Comparison of ENCODE assay signal across 7 cellular contexts in genomic region chr17:40069751-40070643, GRCh38. TPM values are rescaled to one million over a fixed set of nuclear protein-coding genes. Genes with fewer than 3 reads are reported as not detected.
DNase-seq lines count a peak whose midpoint lies in the region; ATAC-seq and TF ChIP-seq lines count a peak whose summit lies in the region.

No MANE protein-coding gene starts in this region.

- H4K20me1 ChIP-seq in osteoblast (ENCODE audit: insufficient read depth, low read length) = peaks cover 43% of the 10 kb centered on the region

- CTCF ChIA-PET in activated CD4-positive, alpha-beta T cell treated with anti-CD3 and anti-CD28 coated beads, Interleukin-2, amount 10 ng/mL, durations not matched to agents 7 days and 5 days (lab: Charles Lee) = interaction anchor here (0.6 to 1.6 kb wide), 11 partner anchors 11 to 105 kb away, joined by 3 to 4 read pairs (median 3); partner anchors contain the start of genes CSF3 and MED24

- H3K4me1 ChIP-seq in osteoblast (ENCODE audit: insufficient read depth, low read length) = peaks cover 68% of the 10 kb centered on the region

- peaks cover 42% of the 10 kb centered on the region for H3K79me2 ChIP-seq in osteoblast (ENCODE audit: insufficient read depth, low read length)

- no peak overlapping the region for H3K27ac ChIP-seq in osteoblast (ENCODE audit: low read depth, low read length)

- H2AFZ ChIP-seq in osteoblast (ENCODE audit: low read length) = no peak overlapping the region

- peak overlapping the region; percentile 26 for H3K4me3 Mint-ChIP-seq in activated CD4-positive, alpha-beta T cell treated with anti-CD3 and anti-CD28 coated beads, Interleukin-2, amount 10 ng/mL, durations not matched to agents 7 days and 5 days

- no peaks in the 10 kb centered on the region for H3K36me3 Mint-ChIP-seq in activated CD4-positive, alpha-beta T cell treated with anti-CD3 and anti-CD28 coated beads, Interleukin-2, amount 10 ng/mL, durations not matched to agents 7 days and 5 days (ENCODE audit: low read depth)

- peaks cover 44% of the 10 kb centered on the region for H3K4me1 Mint-ChIP-seq in activated CD4-positive, alpha-beta T cell treated with anti-CD3 and anti-CD28 coated beads, Interleukin-2, amount 10 ng/mL, durations not matched to agents 7 days and 5 days

- DNase-seq in GM06990 (ENCODE audit: extremely low read depth, insufficient read length) = no peak
- peak; percentile 40 for DNase-seq in NCI-H1092 (lab: John Stamatoyannopoulos, UW)
- peak; percentile 41 for DNase-seq in activated CD4-positive, alpha-beta T cell treated with anti-CD3 and anti-CD28 coated beads, Interleukin-2, amount 10 ng/mL, durations not matched to agents 7 days and 5 days
- no peak for DNase-seq in epithelial cell of esophagus (ENCODE audit: low read depth)
- peak; percentile 86 for DNase-seq in osteoblast (ENCODE audit: insufficient read length, low spot score, missing footprints)
- DNase-seq in AG08395 (ENCODE audit: low spot score) = no peak

- POLR2A ChIA-PET in activated CD4-positive, alpha-beta T cell treated with anti-CD3 and anti-CD28 coated beads, Interleukin-2, amount 10 ng/mL, durations not matched to agents 7 days and 5 days (lab: Charles Lee) = no interaction called here

- no peak for ATAC-seq in GM21786 (IDR thresholded peaks at IDR 0.05; ENCODE audit: unreplicated experiment)

- H3K27me3 ChIP-seq in GM06990 (replicated peaks; ENCODE audit: control insufficient read depth, insufficient read depth, low read length) (no peaks in the 10 kb centered on the region), osteoblast (ENCODE audit: insufficient read depth, low read length) (no peaks in the 10 kb centered on the region)

- no peak overlapping the region for H3K4me3 ChIP-seq in GM06990 (replicated peaks; ENCODE audit: low read depth, low read length)
- no peak overlapping the region for H3K4me3 ChIP-seq in epithelial cell of esophagus (ENCODE audit: low read length)
- H3K4me3 ChIP-seq in osteoblast (ENCODE audit: insufficient read depth, low read length) = peak overlapping the region; percentile 65

- no peaks in the 10 kb centered on the region for H3K27me3 Mint-ChIP-seq in activated CD4-positive, alpha-beta T cell treated with anti-CD3 and anti-CD28 coated beads, Interleukin-2, amount 10 ng/mL, durations not matched to agents 7 days and 5 days

- peak overlapping the region; percentile 79 for H3K27ac Mint-ChIP-seq in activated CD4-positive, alpha-beta T cell treated with anti-CD3 and anti-CD28 coated beads, Interleukin-2, amount 10 ng/mL, durations not matched to agents 7 days and 5 days

- no peaks in the 10 kb centered on the region for H3K36me3 ChIP-seq in GM06990 (ENCODE audit: control insufficient read depth, insufficient read depth, low read length)
- no peaks in the 10 kb centered on the region for H3K36me3 ChIP-seq in osteoblast (ENCODE audit: insufficient read depth, low read length)

- H3K4me2 ChIP-seq in osteoblast (ENCODE audit: insufficient read depth, low read length) = peak overlapping the region; percentile 82

- no peaks in the 10 kb centered on the region for H3K9me3 ChIP-seq in osteoblast (ENCODE audit: low read depth, low read length)

- H3K9me3 Mint-ChIP-seq in activated CD4-positive, alpha-beta T cell treated with anti-CD3 and anti-CD28 coated beads, Interleukin-2, amount 10 ng/mL, durations not matched to agents 7 days and 5 days = no peaks in the 10 kb centered on the region

- peak; percentile 51 for TF ChIP-seq CTCF in GM06990 (IDR thresholded peaks at IDR 0.05; ENCODE audit: insufficient read depth, low read length, poor library complexity, severe bottlenecking)
- TF ChIP-seq CTCF in epithelial cell of esophagus (IDR thresholded peaks at IDR 0.05; ENCODE audit: insufficient read depth, low read depth, low read length, missing control alignments) = peak; percentile 10
- TF ChIP-seq CTCF in osteoblast (IDR thresholded peaks at IDR 0.05; ENCODE audit: extremely low read depth, low read depth, low read length) = peak; percentile 42

RNA-seq across cellular contexts. Expression of gene THRA, which starts 7.2 kb away (rescaled TPM):
- 1 to 10 TPM; 8.6 to 9.1 TPM for total RNA-seq in activated CD4-positive, alpha-beta T cell treated with anti-CD3 and anti-CD28 coated beads, Interleukin-2, amount 10 ng/mL, durations not matched to agents 7 days and 5 days
- 30.6 and 33.3 TPM in 2 replicates for total RNA-seq in osteoblast

RNA-seq across cellular contexts. Expression of gene MED24, which starts 15.8 kb away (rescaled TPM):
- 100 to 1,000 TPM in 1 of 2 experiments, 10 to 100 TPM in 1; 92.1 to 102 TPM for total RNA-seq in activated CD4-positive, alpha-beta T cell treated with anti-CD3 and anti-CD28 coated beads, Interleukin-2, amount 10 ng/mL, durations not matched to agents 7 days and 5 days
- 33.6 and 36.6 TPM in 2 replicates for total RNA-seq in osteoblast

RNA-seq across cellular contexts. Expression of gene NR1D1, which starts 30.4 kb away (rescaled TPM):
- total RNA-seq in activated CD4-positive, alpha-beta T cell treated with anti-CD3 and anti-CD28 coated beads, Interleukin-2, amount 10 ng/mL, durations not matched to agents 7 days and 5 days = 1 to 10 TPM; 5.5 to 5.8 TPM
- 5.1 and 7.1 TPM in 2 replicates for total RNA-seq in osteoblast

RNA-seq across cellular contexts. Expression of gene MSL1, which starts 51.8 kb away (rescaled TPM):
- total RNA-seq in activated CD4-positive, alpha-beta T cell treated with anti-CD3 and anti-CD28 coated beads, Interleukin-2, amount 10 ng/mL, durations not matched to agents 7 days and 5 days = 10 to 100 TPM; 95.4 to 97.1 TPM
- total RNA-seq in osteoblast = 53.3 and 60.1 TPM in 2 replicates

RNA-seq across cellular contexts. Expression of gene CSF3, which starts 54.8 kb away (rescaled TPM):
- total RNA-seq in activated CD4-positive, alpha-beta T cell treated with anti-CD3 and anti-CD28 coated beads, Interleukin-2, amount 10 ng/mL, durations not matched to agents 7 days and 5 days = not detected
- total RNA-seq in osteoblast = not detected in 2 replicates

Comparison
In these comparisons a context has a peak if more than half of its experiments do, and no peak if none do; other contexts are left out.
1. DNase-seq: peak in NCI-H1092 (single experiment), activated CD4-positive, alpha-beta T cell treated with anti-CD3 and anti-CD28 coated beads, Interleukin-2, amount 10 ng/mL, durations not matched to agents 7 days and 5 days (single experiment) and osteoblast (single experiment); none in GM06990 (single experiment), epithelial cell of esophagus (single experiment) and AG08395 (single experiment).
2. Peak in every context shown above with its lines, with median percentiles within 50 percentile points of each other: CTCF ChIP-seq.